In the genomic region with DNA sequence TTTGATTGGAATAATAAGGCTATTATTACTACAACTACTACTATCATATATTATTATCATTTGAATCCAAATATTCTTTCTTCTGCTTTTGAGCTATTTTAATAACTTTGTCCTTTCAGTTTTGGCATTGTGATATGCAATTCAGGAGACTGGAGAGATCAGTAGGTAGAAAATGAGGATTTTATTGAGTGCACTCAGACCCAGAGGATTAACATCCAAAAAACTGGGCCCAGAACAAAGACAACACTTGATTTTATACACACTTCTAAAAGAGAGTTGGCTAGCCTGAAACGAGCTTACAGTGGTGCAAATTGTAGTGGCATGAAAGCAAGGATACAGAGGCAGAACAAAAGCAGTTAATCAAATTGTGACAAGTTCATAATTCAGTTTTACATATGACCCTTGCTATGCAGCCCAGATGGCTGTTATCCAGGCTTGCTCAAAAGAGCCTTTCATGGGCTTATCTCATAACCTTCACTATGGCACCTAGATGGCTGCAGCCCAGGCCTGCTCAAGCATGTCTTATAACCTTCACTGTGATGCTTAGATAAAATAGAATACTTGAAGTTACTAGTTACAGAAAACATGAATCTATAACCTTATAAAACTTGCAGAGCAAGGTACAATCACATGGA, we compare ENCODE assay signal across 19 cellular contexts.
DNase-seq lines count a peak whose midpoint lies in the region; ATAC-seq, FAIRE-seq and TF ChIP-seq lines count a peak whose summit lies in the region.
"Had no signal": no experiment of that assay in that cellular context is flagged by ENCODE, and none has a peak within 500 bp of the region (broad histone marks: within the 10 kb centered on the region; RNA-seq: fewer than 3 reads in every experiment).

No MANE protein-coding gene starts in this region.

- in situ Hi-C loops in Caki2 (cut with HindIII; ENCODE audit: low pct_unique_long_range_greater_than_20kb, low sequenced_read_pairs): no loop called here
- in situ Hi-C loops in K562 (cut with MboI): no loop called here

- H3K4me1 ChIP-seq in K562 (replicated peaks in 1 of 2; ENCODE audit: control insufficient read depth in 2 of 2, insufficient read depth in 2 of 2, low read length in 2 of 2): no peaks in the 10 kb centered on the region
- H3K4me1 ChIP-seq in mesendoderm (ENCODE audit: control insufficient read depth, low read depth, low read length): no peaks in the 10 kb centered on the region
- H3K4me1 ChIP-seq in neural progenitor cell: no peaks in the 10 kb centered on the region
- H3K4me1 ChIP-seq: HAP-1 had no signal

- no peak overlapping the region for H3K27ac Mint-ChIP-seq in neural progenitor cell
- no peak overlapping the region for H3K27ac Mint-ChIP-seq in activated naive CD4-positive, alpha-beta T cell treated with anti-CD3 and anti-CD28 coated beads, Interleukin-2, amount 10 ng/mL, durations not matched to agents 7 days and 5 days

- H3K27ac ChIP-seq in K562 (ENCODE audit: extremely low read depth, low read depth, low read length) (no peak overlapping the region), mesendoderm (ENCODE audit: low read depth, low read length) (no peak overlapping the region), neural progenitor cell (no peak overlapping the region)
- H3K27ac ChIP-seq: C4-2B, HL-60 had no signal

- H3K36me3 ChIP-seq in K562 (ENCODE audit: control insufficient read depth, insufficient read depth, low read length): no peaks in the 10 kb centered on the region
- H3K36me3 ChIP-seq in mesendoderm (ENCODE audit: control insufficient read depth, insufficient read depth, low read length): no peaks in the 10 kb centered on the region
- peaks cover 3% of the 10 kb centered on the region for H3K36me3 ChIP-seq in neural progenitor cell
- H3K36me3 ChIP-seq: HAP-1 had no signal

- H3K23ac ChIP-seq in mesendoderm (ENCODE audit: low read length): no peak overlapping the region

- no peak overlapping the region for H2BK15ac ChIP-seq in mesendoderm (replicated peaks; ENCODE audit: low read depth)

- no peak overlapping the region for H4K5ac ChIP-seq in mesendoderm (ENCODE audit: low read length)

- BruUV-seq in K562 (replicated peaks; lab: Mats Ljungman, UMichigan): no TSS peak

- H3K79me1 ChIP-seq in mesendoderm (ENCODE audit: low read length): no peaks in the 10 kb centered on the region

- CTCF ChIA-PET in K562 (lab: Yijun Ruan, JAX; ENCODE audit: low intra/inter-chr PET ratio): no interaction called here
- CTCF ChIA-PET in activated naive CD4-positive, alpha-beta T cell treated with anti-CD3 and anti-CD28 coated beads, Interleukin-2, amount 10 ng/mL, durations not matched to agents 7 days and 5 days (lab: Charles Lee): no interaction called here

- POLR2A ChIA-PET in K562 (lab: Yijun Ruan, JAX): no interaction called here

- TF ChIP-seq EP300 in K562 (IDR thresholded peaks at IDR 0.05; ENCODE audit: low read length): no peak

- no peaks in the 10 kb centered on the region for H3K27me3 ChIP-seq in K562 (ENCODE audit: control insufficient read depth in 2 of 2, insufficient read depth in 2 of 2, low read length in 2 of 2)
- H3K27me3 ChIP-seq in mesendoderm (ENCODE audit: insufficient read depth, low read length, poor library complexity): no peaks in the 10 kb centered on the region
- H3K27me3 ChIP-seq in neural progenitor cell: no peaks in the 10 kb centered on the region

- peak; percentile 8 for DNase-seq in Caki2 (ENCODE audit: low read depth)
- DNase-seq in NAMALWA (ENCODE audit: low spot score): peak; percentile 5
- DNase-seq in K562 (ENCODE audit: extremely low read depth in 1 of 4, low spot score in 3 of 4): peak in 1 of 4 experiments; percentile 6
- peak; percentile 7 for DNase-seq in mesendoderm
- no peak for DNase-seq in HuH-7.5 (ENCODE audit: low spot score)
- no peak for DNase-seq in neural progenitor cell (ENCODE audit: low spot score)
- no peak for DNase-seq in activated naive CD4-positive, alpha-beta T cell treated with anti-CD3 and anti-CD28 coated beads, Interleukin-2, amount 10 ng/mL, durations not matched to agents 7 days and 5 days
- DNase-seq: DMS153; NCI-H1436 treated with DMSO at 0.1 percent for 48 hours; NCI-H2081; NCI-H345; NCI-H526 treated with DMSO at 0.1 percent for 48 hours; NK-92 treated with Interleukin-12 subunit alpha and Interleukin-12 subunit beta, amount 100 ng/mL, for 24 hours had no signal

- no peak overlapping the region for H3K9ac ChIP-seq in K562 (ENCODE audit: insufficient read depth in 1 of 2, low read depth in 2 of 2, low read length in 2 of 2)
- H3K9ac ChIP-seq in mesendoderm (ENCODE audit: low read length): no peak overlapping the region
- H3K9ac ChIP-seq in neural progenitor cell: no peak overlapping the region

- TF ChIP-seq CTCF in K562 (IDR thresholded peaks at IDR 0.05 in 2 of 3, conservative IDR thresholded peaks at IDR 0.05 in 1 of 3; ENCODE audit: insufficient read depth in 2 of 3, low read depth in 1 of 3, low read length in 3 of 3) (no peak), neural progenitor cell (IDR thresholded peaks at IDR 0.05) (no peak)

- H3K79me2 ChIP-seq in K562 (ENCODE audit: control insufficient read depth, insufficient read depth, low read length) (no peaks in the 10 kb centered on the region), mesendoderm (ENCODE audit: control insufficient read depth, insufficient read depth, low read length) (no peaks in the 10 kb centered on the region), neural progenitor cell (ENCODE audit: low read depth) (no peaks in the 10 kb centered on the region)

- no peaks in the 10 kb centered on the region for H3K27me3 Mint-ChIP-seq in neural progenitor cell (ENCODE audit: insufficient read depth, low read depth)
- no peaks in the 10 kb centered on the region for H3K27me3 Mint-ChIP-seq in activated naive CD4-positive, alpha-beta T cell treated with anti-CD3 and anti-CD28 coated beads, Interleukin-2, amount 10 ng/mL, durations not matched to agents 7 days and 5 days

- no peaks in the 10 kb centered on the region for H3K4me1 Mint-ChIP-seq in neural progenitor cell
- H3K4me1 Mint-ChIP-seq in activated naive CD4-positive, alpha-beta T cell treated with anti-CD3 and anti-CD28 coated beads, Interleukin-2, amount 10 ng/mL, durations not matched to agents 7 days and 5 days: no peaks in the 10 kb centered on the region

- TF ChIP-seq POLR2A in K562 (conservative IDR thresholded peaks at IDR 0.05): no peak

- H3K36me3 Mint-ChIP-seq in neural progenitor cell: no peaks in the 10 kb centered on the region
- no peaks in the 10 kb centered on the region for H3K36me3 Mint-ChIP-seq in activated naive CD4-positive, alpha-beta T cell treated with anti-CD3 and anti-CD28 coated beads, Interleukin-2, amount 10 ng/mL, durations not matched to agents 7 days and 5 days

- no peak overlapping the region for H2AFZ ChIP-seq in K562 (ENCODE audit: low read depth, low read length)
- no peak overlapping the region for H2AFZ ChIP-seq in neural progenitor cell (replicated peaks)

- H3K4me2 ChIP-seq in K562 (ENCODE audit: insufficient read depth, low read length) (no peak overlapping the region), mesendoderm (ENCODE audit: low read length) (no peak overlapping the region), neural progenitor cell (no peak overlapping the region)

- WGBS in K562 (ENCODE audit: insufficient coverage, low coverage, missing lambda C conversion rate): 0% methylated on average over 1 of the region's 1 CpG
- no CpG with 5 or more reads among the region's 1 CpG for WGBS in mesendoderm (ENCODE audit: extremely low coverage, insufficient coverage, low lambda C conversion rate)

- no peak overlapping the region for H3K56ac ChIP-seq in mesendoderm (ENCODE audit: low read length)

- no peaks in the 10 kb centered on the region for H3F3A ChIP-seq in neural progenitor cell (ENCODE audit: low read depth)

- no peaks in the 10 kb centered on the region for H3K9me3 ChIP-seq in K562 (replicated peaks; ENCODE audit: control insufficient read depth, insufficient read depth, low read depth, low read length)
- H3K9me3 ChIP-seq in neural progenitor cell (ENCODE audit: low read depth): peaks cover 23% of the 10 kb centered on the region

- H4K8ac ChIP-seq in mesendoderm (ENCODE audit: low read depth, low read length): no peak overlapping the region

- no peak for TF ChIP-seq RAD21 in K562 (CRISPR knock-in tag; conservative IDR thresholded peaks at IDR 0.05 in 1 of 2, IDR thresholded peaks at IDR 0.05 in 1 of 2)

- H2AK5ac ChIP-seq in mesendoderm (ENCODE audit: low read length): no peak overlapping the region

- no peak for ATAC-seq in K562
- ATAC-seq in HG02588 (IDR thresholded peaks at IDR 0.05; ENCODE audit: unreplicated experiment): no peak
- ATAC-seq: SK-N-SH treated with all-trans-retinoic acid at 6 μM for 48 hours had no signal

- peaks cover 18% of the 10 kb centered on the region for H3K9me3 Mint-ChIP-seq in neural progenitor cell
- peaks cover 27% of the 10 kb centered on the region for H3K9me3 Mint-ChIP-seq in activated naive CD4-positive, alpha-beta T cell treated with anti-CD3 and anti-CD28 coated beads, Interleukin-2, amount 10 ng/mL, durations not matched to agents 7 days and 5 days

- intact Hi-C loops in K562 (cut with micrococcal nuclease): no loop called here

- H4K20me1 ChIP-seq in K562 (replicated peaks; ENCODE audit: control insufficient read depth, insufficient read depth, low read length) (no peaks in the 10 kb centered on the region), neural progenitor cell (ENCODE audit: low read depth) (no peaks in the 10 kb centered on the region)

- no peak overlapping the region for H3K4me3 Mint-ChIP-seq in neural progenitor cell
- no peak overlapping the region for H3K4me3 Mint-ChIP-seq in activated naive CD4-positive, alpha-beta T cell treated with anti-CD3 and anti-CD28 coated beads, Interleukin-2, amount 10 ng/mL, durations not matched to agents 7 days and 5 days

- H2BK5ac ChIP-seq in mesendoderm (ENCODE audit: low read length): no peak overlapping the region

- no peak overlapping the region for H3K4ac ChIP-seq in mesendoderm (ENCODE audit: low read depth, low read length)

- FAIRE-seq in K562 (lab: Jason Lieb, UNC): no peak
- FAIRE-seq: GM18507 had no signal

- H2BK120ac ChIP-seq in mesendoderm (ENCODE audit: low read depth, low read length): no peak overlapping the region

- no peak overlapping the region for H3K18ac ChIP-seq in mesendoderm (ENCODE audit: low read length)

- no peak overlapping the region for H3K4me3 ChIP-seq in K562
- H3K4me3 ChIP-seq in mesendoderm (ENCODE audit: low read length): no peak overlapping the region
- no peak overlapping the region for H3K4me3 ChIP-seq in neural progenitor cell
- H3K4me3 ChIP-seq: HAP-1 had no signal

- no peaks in the 10 kb centered on the region for H3K9me1 ChIP-seq in K562 (ENCODE audit: control insufficient read depth, insufficient read depth, low read length)

Comparison
In these comparisons a context has a peak if more than half of its experiments do, and no peak if none do; other contexts are left out.
1. DNase-seq: peak in Caki2 (single experiment), NAMALWA (single experiment) and mesendoderm (single experiment); none in HuH-7.5 (single experiment), neural progenitor cell (single experiment) and activated naive CD4-positive, alpha-beta T cell treated with anti-CD3 and anti-CD28 coated beads, Interleukin-2, amount 10 ng/mL, durations not matched to agents 7 days and 5 days (single experiment).